In genomic region chr2:73386342-73386868, GRCh38 we compare ENCODE assay signal across 8 cellular contexts. TPM values are rescaled to one million over a fixed set of nuclear protein-coding genes. Genes with fewer than 3 reads are reported as not detected.
DNase-seq lines count a peak whose midpoint lies in the region; ATAC-seq and TF ChIP-seq lines count a peak whose summit lies in the region.

No MANE protein-coding gene starts in this region.

- H3K4me1 ChIP-seq in gastroesophageal sphincter (peaks cover 2 to 25% (median 12%) of the 10 kb centered on the region in 3 donors), sigmoid colon (peaks cover 0 to 26% (median 16%) of the 10 kb centered on the region in 4 donors)

- 0% methylated on average over 2 to 8 of the region's 24 CpGs for WGBS in gastroesophageal sphincter (ENCODE audit: low coverage in 1 of 2), 2 donors
- 1% methylated on average over 24 of the region's 24 CpGs for WGBS in sigmoid colon, 2 donors

- peak overlapping the region; percentile 85 to 86 (median 86) for H3K4me3 Mint-ChIP-seq in T-cell

- H3K36me3 ChIP-seq in gastroesophageal sphincter: no peaks in the 10 kb centered on the region
- no peaks in the 10 kb centered on the region for H3K36me3 ChIP-seq in sigmoid colon

- intact Hi-C loops in sigmoid colon (cut with DNase I): loop anchor here (1.0 to 10.0 kb wide), 4 partner anchors 32 to 348 kb away; partner anchors contain the start of genes CCT7, RAB11FIP5 and TPRKB

- no peaks in the 10 kb centered on the region for H3K27me3 Mint-ChIP-seq in T-cell

- no peaks in the 10 kb centered on the region for H3K9me3 Mint-ChIP-seq in T-cell

- TF ChIP-seq EP300 in gastroesophageal sphincter (IDR thresholded peaks at IDR 0.05) (no peak), sigmoid colon (IDR thresholded peaks at IDR 0.05) (no peak)

- POLR2A ChIA-PET in T-cell (lab: Charles Lee): no interaction called here

- peak; percentile 13 for ATAC-seq in HG02852 (IDR thresholded peaks at IDR 0.05; ENCODE audit: unreplicated experiment)
- peak; percentile 1 to 13 (median 4) for ATAC-seq in T-cell (replicated peaks in 1 of 4)
- no peak for ATAC-seq in gastroesophageal sphincter

- no peak for TF ChIP-seq CTCF in gastroesophageal sphincter (IDR thresholded peaks at IDR 0.05)
- no peak for TF ChIP-seq CTCF in sigmoid colon (IDR thresholded peaks at IDR 0.05)

- DNase-seq in NK-92 treated with Interleukin-12 subunit alpha and Interleukin-12 subunit beta, amount 100 ng/mL, for 24 hours (lab: John Stamatoyannopoulos, UW): peak; percentile 38
- DNase-seq in NK-92 (lab: John Stamatoyannopoulos, UW; ENCODE audit: unreplicated experiment) (no peak), T-cell (no peak), sigmoid colon (no peak), NCI-H1930 (lab: John Stamatoyannopoulos, UW) (no peak)
- DNase-seq in stimulated activated naive CD4-positive, alpha-beta T cell treated with Interleukin-2 at 50 U/mL for 16 hours (lab: John Stamatoyannopoulos, UW): no peak

- H3K4me1 Mint-ChIP-seq in T-cell: peaks cover 38 to 47% (median 42%) of the 10 kb centered on the region in 3 donors

- no peaks in the 10 kb centered on the region for H3K9me3 ChIP-seq in gastroesophageal sphincter
- no peaks in the 10 kb centered on the region for H3K9me3 ChIP-seq in sigmoid colon

- H3K27me3 ChIP-seq in gastroesophageal sphincter (no peaks in the 10 kb centered on the region), sigmoid colon (no peaks in the 10 kb centered on the region)

- H3K36me3 Mint-ChIP-seq in T-cell: peaks cover 8% of the 10 kb centered on the region

- TF ChIP-seq POLR2A in gastroesophageal sphincter (IDR thresholded peaks at IDR 0.05) (no peak), sigmoid colon (IDR thresholded peaks at IDR 0.05) (no peak)

- peak overlapping the region; percentile 51 to 96 (median 94) for H3K27ac ChIP-seq in gastroesophageal sphincter
- peak overlapping the region; percentile 90 to 95 (median 92) for H3K27ac ChIP-seq in sigmoid colon

- CTCF ChIA-PET in T-cell (lab: Charles Lee): interaction anchor here in 1 of 2 donors (0.5 to 1.7 kb wide), 4 partner anchors 93 to 734 kb away, joined by 3 to 6 read pairs (median 5); partner anchors contain the start of genes CCT7, EGR4 and FBXO41

- H3K27ac Mint-ChIP-seq in T-cell: peak overlapping the region; percentile 77 to 84

- H3K4me3 ChIP-seq in gastroesophageal sphincter (peak overlapping the region; percentile 42 to 79), sigmoid colon (peak overlapping the region; percentile 69 to 81 (median 73))

RNA-seq across cellular contexts. Expression of gene ALMS1, which starts 0.8 kb away (rescaled TPM):
- 10 to 100 TPM; 25.1 to 31.1 (median 27.3) TPM for total RNA-seq in T-cell
- total RNA-seq in gastroesophageal sphincter: 10 to 100 TPM; 26.4 to 54.3 (median 36.5) TPM
- 10 to 100 TPM; 29.3 to 47.6 (median 34.1) TPM for total RNA-seq in sigmoid colon
- polyA plus RNA-seq in sigmoid colon: 1 to 10 TPM; 3.5 to 8.6 (median 5.4) TPM
